In genomic region chr6:93420163-93420806, GRCh38 we compare ENCODE assay signal across 9 cellular contexts. TPM values are rescaled to one million over a fixed set of nuclear protein-coding genes. Genes with fewer than 3 reads are reported as not detected.
DNase-seq lines count a peak whose midpoint lies in the region; ATAC-seq and TF ChIP-seq lines count a peak whose summit lies in the region.
"Had no signal": no experiment of that assay in that cellular context is flagged by ENCODE, and none has a peak within 500 bp of the region (broad histone marks: within the 10 kb centered on the region; RNA-seq: fewer than 3 reads in every experiment).

No MANE protein-coding gene starts in this region.

- H3K36me3 ChIP-seq in left ventricle myocardium inferior: no peaks in the 10 kb centered on the region
- no peaks in the 10 kb centered on the region for H3K36me3 ChIP-seq in ascending aorta
- no peaks in the 10 kb centered on the region for H3K36me3 ChIP-seq in mesodermal cell (ENCODE audit: control insufficient read depth, insufficient read depth, low read length)
- H3K36me3 ChIP-seq in upper lobe of right lung: no peaks in the 10 kb centered on the region
- no peaks in the 10 kb centered on the region for H3K36me3 ChIP-seq in body of pancreas (replicated peaks in 1 of 2; ENCODE audit: insufficient read depth in 1 of 2, low read depth in 2 of 2)

- H3K4me1 ChIP-seq in left ventricle myocardium inferior (peaks cover 41% of the 10 kb centered on the region), ascending aorta (peaks cover 9 to 13% of the 10 kb centered on the region in 2 donors), mesodermal cell (ENCODE audit: control insufficient read depth, insufficient read depth, low read length, poor library complexity, severe bottlenecking) (no peaks in the 10 kb centered on the region), upper lobe of right lung (peaks cover 33% of the 10 kb centered on the region), body of pancreas (peaks cover 41% of the 10 kb centered on the region)

- DNase-seq in left ventricle myocardium inferior: no peak
- DNase-seq in left cardiac atrium: no peak
- DNase-seq in ascending aorta (ENCODE audit: low spot score in 2 of 2): no peak
- no peak for DNase-seq in upper lobe of right lung
- DNase-seq in body of pancreas: no peak
- DNase-seq in NCI-H2107 (lab: John Stamatoyannopoulos, UW): no peak

- no peak for ATAC-seq in left cardiac atrium
- no peak for ATAC-seq in upper lobe of right lung
- ATAC-seq in HG03039 (IDR thresholded peaks at IDR 0.05; ENCODE audit: unreplicated experiment): no peak
- no peak for ATAC-seq in body of pancreas

- TF ChIP-seq CTCF in left ventricle myocardium inferior (IDR thresholded peaks at IDR 0.05; ENCODE audit: borderline replicate concordance) (no peak), ascending aorta (IDR thresholded peaks at IDR 0.05) (no peak), upper lobe of right lung (IDR thresholded peaks at IDR 0.05) (no peak), body of pancreas (IDR thresholded peaks at IDR 0.05) (no peak)

- peaks cover 77% of the 10 kb centered on the region for H3K27me3 ChIP-seq in left ventricle myocardium inferior (ENCODE audit: low read depth)
- peaks cover 7% of the 10 kb centered on the region for H3K27me3 ChIP-seq in ascending aorta
- peaks cover 73% of the 10 kb centered on the region for H3K27me3 ChIP-seq in upper lobe of right lung
- peaks cover 0 to 32% of the 10 kb centered on the region in 2 donors for H3K27me3 ChIP-seq in body of pancreas

- TF ChIP-seq POLR2A in body of pancreas (IDR thresholded peaks at IDR 0.05): no peak

- peak overlapping the region; percentile 76 for H3K4me3 ChIP-seq in left ventricle myocardium inferior
- peak overlapping the region; percentile 51 to 67 for H3K4me3 ChIP-seq in ascending aorta
- H3K4me3 ChIP-seq in mesodermal cell (ENCODE audit: extremely low read depth, insufficient read depth, low read length, poor library complexity, severe bottlenecking): peak overlapping the region; percentile 78
- H3K4me3 ChIP-seq in upper lobe of right lung: peak overlapping the region; percentile 42
- H3K4me3 ChIP-seq in body of pancreas: no peak overlapping the region

- WGBS in mesodermal cell (ENCODE audit: insufficient coverage in 2 of 2), 2 experiments: 0 to 2% methylated on average over 8 of the region's 14 CpGs
- WGBS in body of pancreas, 2 donors: 8 to 11% methylated on average over 14 of the region's 14 CpGs

- H3K27ac ChIP-seq in left ventricle myocardium inferior (replicated peaks) (peak overlapping the region; percentile 72), ascending aorta (no peak overlapping the region), mesodermal cell (ENCODE audit: low read depth, low read length, severe bottlenecking) (peak overlapping the region; percentile 86), upper lobe of right lung (no peak overlapping the region), body of pancreas (no peak overlapping the region)

- intact Hi-C loops in left ventricle myocardium inferior (cut with micrococcal nuclease): no loop called here
- intact Hi-C loops in left cardiac atrium (cut with DNase I): loop anchor here in 1 of 2 donors (5.0 to 10.0 kb wide), 2 partner anchors 385 to 608 kb away; no protein-coding TSS in a partner anchor
- intact Hi-C loops in ascending aorta (cut with DNase I): no loop called here
- intact Hi-C loops in upper lobe of right lung (cut with DNase I): no loop called here
- intact Hi-C loops in body of pancreas (cut with DNase I): no loop called here

- H3K9me3 ChIP-seq in left ventricle myocardium inferior (replicated peaks) (no peaks in the 10 kb centered on the region), ascending aorta (no peaks in the 10 kb centered on the region), mesodermal cell (ENCODE audit: control insufficient read depth, low read length) (no peaks in the 10 kb centered on the region), upper lobe of right lung (no peaks in the 10 kb centered on the region), body of pancreas (no peaks in the 10 kb centered on the region)

RNA-seq across cellular contexts. Expression of gene EPHA7, which starts 0.9 kb away (rescaled TPM):
- total RNA-seq in left ventricle myocardium inferior: 12.5 TPM
- 1 to 10 TPM; 6.7 to 9.8 TPM for total RNA-seq in left cardiac atrium
- total RNA-seq in ascending aorta: 0.43 TPM
- 25.4 TPM for polyA plus RNA-seq in mesodermal cell (2013, experiment 1 of 2)
- 34.3 TPM for polyA plus RNA-seq in mesodermal cell (2013, experiment 2 of 2)
- 0.14 TPM for total RNA-seq in upper lobe of right lung
- total RNA-seq in body of pancreas: under 1 TPM; 0.26 to 0.33 TPM
- total RNA-seq: activated CD4-positive, alpha-beta T cell treated with anti-CD3 and anti-CD28 coated beads for 36 hours had no signal

Comparison
In these comparisons a context has a peak if more than half of its experiments do, and no peak if none do; other contexts are left out.
1. H3K27ac ChIP-seq: peak in left ventricle myocardium inferior (single experiment) and mesodermal cell (single experiment); none in ascending aorta (0 of 2), upper lobe of right lung (single experiment) and body of pancreas (0 of 4).
2. H3K4me3 ChIP-seq: peak in left ventricle myocardium inferior (single experiment), ascending aorta (2 of 2), mesodermal cell (single experiment) and upper lobe of right lung (single experiment); none in body of pancreas (0 of 2).